Comparison of ENCODE assay signal across 1 cellular context in the genomic region with DNA sequence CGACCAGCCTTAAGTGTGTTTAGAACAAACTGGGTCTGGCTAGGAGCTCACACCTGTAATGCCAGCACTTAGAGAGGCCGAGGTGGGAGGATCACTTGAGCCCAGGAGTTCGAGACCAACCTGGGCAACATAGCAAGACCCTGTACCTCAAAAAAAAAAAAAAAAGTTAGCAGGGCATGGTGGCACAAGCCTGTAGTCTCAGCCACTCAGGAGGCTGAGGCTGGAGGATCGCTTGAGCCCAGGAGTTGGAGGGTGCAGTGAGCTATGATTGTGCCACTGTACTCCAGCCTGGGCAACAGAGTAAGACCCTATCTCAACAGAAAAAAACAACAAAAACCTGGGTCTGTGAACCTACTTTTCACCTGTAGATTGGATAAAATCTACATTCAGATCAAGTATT.
TF ChIP-seq lines count a peak whose summit lies in the region.

No MANE protein-coding gene starts in this region.

TF ChIP-seq in IMR-90, 13 proteins besides CTCF, POLR2A, EP300 and RAD21:
- TF ChIP-seq FOS (IDR thresholded peaks at IDR 0.05; ENCODE audit: low read depth, low read length) (no peak), MAFK (IDR thresholded peaks at IDR 0.05; ENCODE audit: low read depth, low read length) (no peak), CHD1 (IDR thresholded peaks at IDR 0.05; ENCODE audit: low read depth, low read length) (no peak), RFX5 (IDR thresholded peaks at IDR 0.05; ENCODE audit: low read depth, low read length) (no peak), CEBPB (IDR thresholded peaks at IDR 0.05; ENCODE audit: low read depth, low read length) (no peak), SMC3 (IDR thresholded peaks at IDR 0.05; ENCODE audit: low read depth, low read length) (no peak), MAZ (IDR thresholded peaks at IDR 0.05; ENCODE audit: borderline replicate concordance, low read depth, low read length) (no peak), BHLHE40 (IDR thresholded peaks at IDR 0.05; ENCODE audit: low read depth, low read length) (no peak), RCOR1 (IDR thresholded peaks at IDR 0.05; ENCODE audit: insufficient replicate concordance, low read length) (no peak), NFE2L2 (IDR thresholded peaks at IDR 0.05; ENCODE audit: low read depth, low read length) (no peak)
- TF ChIP-seq, protein P1, sequence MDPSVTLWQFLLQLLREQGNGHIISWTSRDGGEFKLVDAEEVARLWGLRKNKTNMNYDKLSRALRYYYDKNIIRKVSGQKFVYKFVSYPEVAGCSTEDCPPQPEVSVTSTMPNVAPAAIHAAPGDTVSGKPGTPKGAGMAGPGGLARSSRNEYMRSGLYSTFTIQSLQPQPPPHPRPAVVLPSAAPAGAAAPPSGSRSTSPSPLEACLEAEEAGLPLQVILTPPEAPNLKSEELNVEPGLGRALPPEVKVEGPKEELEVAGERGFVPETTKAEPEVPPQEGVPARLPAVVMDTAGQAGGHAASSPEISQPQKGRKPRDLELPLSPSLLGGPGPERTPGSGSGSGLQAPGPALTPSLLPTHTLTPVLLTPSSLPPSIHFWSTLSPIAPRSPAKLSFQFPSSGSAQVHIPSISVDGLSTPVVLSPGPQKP (IDR thresholded peaks at IDR 0.05; ENCODE audit: borderline replicate concordance, low read depth, low read length), result no peak
- TF ChIP-seq, protein P2, sequence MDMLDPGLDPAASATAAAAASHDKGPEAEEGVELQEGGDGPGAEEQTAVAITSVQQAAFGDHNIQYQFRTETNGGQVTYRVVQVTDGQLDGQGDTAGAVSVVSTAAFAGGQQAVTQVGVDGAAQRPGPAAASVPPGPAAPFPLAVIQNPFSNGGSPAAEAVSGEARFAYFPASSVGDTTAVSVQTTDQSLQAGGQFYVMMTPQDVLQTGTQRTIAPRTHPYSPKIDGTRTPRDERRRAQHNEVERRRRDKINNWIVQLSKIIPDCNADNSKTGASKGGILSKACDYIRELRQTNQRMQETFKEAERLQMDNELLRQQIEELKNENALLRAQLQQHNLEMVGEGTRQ (IDR thresholded peaks at IDR 0.05; ENCODE audit: low read depth, low read length), result no peak
